1 cellular context compared by ENCODE assay signal in the genomic region with DNA sequence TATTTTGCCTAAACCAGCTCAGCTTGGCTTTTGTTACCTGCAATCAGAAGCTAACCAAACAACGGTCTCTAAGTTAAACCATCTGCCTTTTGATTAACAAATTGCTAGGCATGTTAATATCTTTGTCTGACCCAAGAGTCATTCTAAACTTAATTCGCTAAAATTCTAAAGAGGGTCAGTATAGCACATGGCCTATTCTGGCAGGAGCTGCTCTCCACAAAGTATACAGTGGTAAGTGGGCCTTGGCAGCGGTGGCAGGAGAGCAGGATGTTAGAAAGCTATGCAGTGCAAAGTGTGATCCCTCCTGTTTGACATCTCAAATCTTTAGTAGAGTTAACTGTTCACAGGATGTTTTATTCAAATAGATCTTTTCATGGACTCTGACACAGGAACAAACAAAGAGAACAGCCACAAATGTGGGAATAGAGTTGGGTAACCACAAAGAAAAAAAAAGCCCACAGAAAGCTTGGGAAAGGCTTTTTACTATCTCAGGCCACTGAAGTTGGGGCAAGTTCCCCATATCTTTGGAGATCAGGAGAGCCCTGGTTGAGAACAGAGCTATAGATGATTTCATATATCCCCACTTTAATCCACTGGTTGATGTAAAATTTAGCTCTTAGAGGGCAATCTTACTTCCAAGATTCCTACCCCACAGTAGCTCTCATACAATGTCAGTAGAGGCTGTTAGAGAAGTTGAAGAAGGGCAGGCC.
TF ChIP-seq lines count a peak whose summit lies in the region.

No MANE protein-coding gene starts in this region.

TF ChIP-seq in HepG2, 621 proteins besides CTCF, POLR2A, EP300 and RAD21 (continued from another document and continues in another):
- TF ChIP-seq, protein P1, sequence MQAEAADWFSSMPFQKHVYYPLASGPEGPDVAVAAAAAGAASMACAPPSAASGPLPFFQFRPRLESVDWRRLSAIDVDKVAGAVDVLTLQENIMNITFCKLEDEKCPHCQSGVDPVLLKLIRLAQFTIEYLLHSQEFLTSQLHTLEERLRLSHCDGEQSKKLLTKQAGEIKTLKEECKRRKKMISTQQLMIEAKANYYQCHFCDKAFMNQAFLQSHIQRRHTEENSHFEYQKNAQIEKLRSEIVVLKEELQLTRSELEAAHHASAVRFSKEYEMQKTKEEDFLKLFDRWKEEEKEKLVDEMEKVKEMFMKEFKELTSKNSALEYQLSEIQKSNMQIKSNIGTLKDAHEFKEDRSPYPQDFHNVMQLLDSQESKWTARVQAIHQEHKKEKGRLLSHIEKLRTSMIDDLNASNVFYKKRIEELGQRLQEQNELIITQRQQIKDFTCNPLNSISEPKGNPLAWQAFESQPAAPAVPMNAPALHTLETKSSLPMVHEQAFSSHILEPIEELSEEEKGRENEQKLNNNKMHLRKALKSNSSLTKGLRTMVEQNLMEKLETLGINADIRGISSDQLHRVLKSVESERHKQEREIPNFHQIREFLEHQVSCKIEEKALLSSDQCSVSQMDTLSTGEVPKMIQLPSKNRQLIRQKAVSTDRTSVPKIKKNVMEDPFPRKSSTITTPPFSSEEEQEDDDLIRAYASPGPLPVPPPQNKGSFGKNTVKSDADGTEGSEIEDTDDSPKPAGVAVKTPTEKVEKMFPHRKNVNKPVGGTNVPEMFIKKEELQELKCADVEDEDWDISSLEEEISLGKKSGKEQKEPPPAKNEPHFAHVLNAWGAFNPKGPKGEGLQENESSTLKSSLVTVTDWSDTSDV (CRISPR knock-in tag; IDR thresholded peaks at IDR 0.05): no peak
- TF ChIP-seq ELF3 (CRISPR knock-in tag; IDR thresholded peaks at IDR 0.05) (peak; percentile 79; the same call in 1 of the 2 replicates), ZNF101 (CRISPR knock-in tag; IDR thresholded peaks at IDR 0.05; ENCODE audit: borderline replicate concordance, low read depth) (no peak), TCF7L2 (IDR thresholded peaks at IDR 0.05; ENCODE audit: low read depth, low read length) (no peak), IKZF4 (CRISPR knock-in tag; IDR thresholded peaks at IDR 0.05; ENCODE audit: borderline replicate concordance, low read depth, not compliant biosample characterization) (no peak), GATAD2A (CRISPR knock-in tag; IDR thresholded peaks at IDR 0.05) (peak; percentile 93), KLF15 (CRISPR knock-in tag; IDR thresholded peaks at IDR 0.05; ENCODE audit: borderline replicate concordance) (no peak), SRSF1 (optimal IDR thresholded peaks at IDR 0.05; ENCODE audit: low read depth, low read length) (no peak), REXO4 (CRISPR knock-in tag; IDR thresholded peaks at IDR 0.05; ENCODE audit: borderline replicate concordance) (no peak), ZNF207 (IDR thresholded peaks at IDR 0.05; ENCODE audit: borderline replicate concordance) (no peak), HOXA3 (CRISPR knock-in tag; IDR thresholded peaks at IDR 0.05) (peak; percentile 42; the same call in 1 of the 2 replicates), PRPF4 (IDR thresholded peaks at IDR 0.05; ENCODE audit: low read depth, low read length, poor library complexity, severe bottlenecking) (no peak), KDM1A (CRISPR knock-in tag; IDR thresholded peaks at IDR 0.05) (no peak), SMARCE1 (IDR thresholded peaks at IDR 0.05; ENCODE audit: borderline replicate concordance) (no peak), SNAPC2 (CRISPR knock-in tag; IDR thresholded peaks at IDR 0.05) (peak; percentile 44; the same call in 1 of the 2 replicates), ZNF891 (CRISPR knock-in tag; IDR thresholded peaks at IDR 0.05) (no peak), GFI1 (CRISPR knock-in tag; IDR thresholded peaks at IDR 0.05; ENCODE audit: borderline replicate concordance) (peak; percentile 93), ZNF629 (CRISPR knock-in tag; conservative IDR thresholded peaks at IDR 0.05) (no peak), ZNF782 (CRISPR knock-in tag; IDR thresholded peaks at IDR 0.05; ENCODE audit: borderline replicate concordance) (no peak), MAF1 (CRISPR knock-in tag; IDR thresholded peaks at IDR 0.05; ENCODE audit: borderline replicate concordance) (no peak), ZBTB42 (CRISPR knock-in tag; IDR thresholded peaks at IDR 0.05) (no peak; the same call in 1 of the 2 replicates), SP4 (CRISPR knock-in tag; IDR thresholded peaks at IDR 0.05) (no peak; the same call in 1 of the 2 replicates), ZNF556 (CRISPR knock-in tag; IDR thresholded peaks at IDR 0.05; ENCODE audit: borderline replicate concordance) (peak; percentile 75; the same call in 1 of the 2 replicates), ZFP82 (CRISPR knock-in tag; IDR thresholded peaks at IDR 0.05; ENCODE audit: borderline replicate concordance) (peak; percentile 81; the same call in 1 of the 2 replicates), ATAD3A (CRISPR knock-in tag; IDR thresholded peaks at IDR 0.05) (no peak), ZNF557 (CRISPR knock-in tag; IDR thresholded peaks at IDR 0.05) (no peak), NCOR1 (IDR thresholded peaks at IDR 0.05; ENCODE audit: borderline replicate concordance, low read length) (peak; percentile 91; the same call in 1 of the 2 replicates)
- TF ChIP-seq, protein P2, sequence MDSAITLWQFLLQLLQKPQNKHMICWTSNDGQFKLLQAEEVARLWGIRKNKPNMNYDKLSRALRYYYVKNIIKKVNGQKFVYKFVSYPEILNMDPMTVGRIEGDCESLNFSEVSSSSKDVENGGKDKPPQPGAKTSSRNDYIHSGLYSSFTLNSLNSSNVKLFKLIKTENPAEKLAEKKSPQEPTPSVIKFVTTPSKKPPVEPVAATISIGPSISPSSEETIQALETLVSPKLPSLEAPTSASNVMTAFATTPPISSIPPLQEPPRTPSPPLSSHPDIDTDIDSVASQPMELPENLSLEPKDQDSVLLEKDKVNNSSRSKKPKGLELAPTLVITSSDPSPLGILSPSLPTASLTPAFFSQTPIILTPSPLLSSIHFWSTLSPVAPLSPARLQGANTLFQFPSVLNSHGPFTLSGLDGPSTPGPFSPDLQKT (CRISPR knock-in tag; IDR thresholded peaks at IDR 0.05; ENCODE audit: borderline replicate concordance): no peak
- TF ChIP-seq, protein P3, sequence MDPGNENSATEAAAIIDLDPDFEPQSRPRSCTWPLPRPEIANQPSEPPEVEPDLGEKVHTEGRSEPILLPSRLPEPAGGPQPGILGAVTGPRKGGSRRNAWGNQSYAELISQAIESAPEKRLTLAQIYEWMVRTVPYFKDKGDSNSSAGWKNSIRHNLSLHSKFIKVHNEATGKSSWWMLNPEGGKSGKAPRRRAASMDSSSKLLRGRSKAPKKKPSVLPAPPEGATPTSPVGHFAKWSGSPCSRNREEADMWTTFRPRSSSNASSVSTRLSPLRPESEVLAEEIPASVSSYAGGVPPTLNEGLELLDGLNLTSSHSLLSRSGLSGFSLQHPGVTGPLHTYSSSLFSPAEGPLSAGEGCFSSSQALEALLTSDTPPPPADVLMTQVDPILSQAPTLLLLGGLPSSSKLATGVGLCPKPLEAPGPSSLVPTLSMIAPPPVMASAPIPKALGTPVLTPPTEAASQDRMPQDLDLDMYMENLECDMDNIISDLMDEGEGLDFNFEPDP (CRISPR knock-in tag; conservative IDR thresholded peaks at IDR 0.05): no peak
- TF ChIP-seq, protein P4, sequence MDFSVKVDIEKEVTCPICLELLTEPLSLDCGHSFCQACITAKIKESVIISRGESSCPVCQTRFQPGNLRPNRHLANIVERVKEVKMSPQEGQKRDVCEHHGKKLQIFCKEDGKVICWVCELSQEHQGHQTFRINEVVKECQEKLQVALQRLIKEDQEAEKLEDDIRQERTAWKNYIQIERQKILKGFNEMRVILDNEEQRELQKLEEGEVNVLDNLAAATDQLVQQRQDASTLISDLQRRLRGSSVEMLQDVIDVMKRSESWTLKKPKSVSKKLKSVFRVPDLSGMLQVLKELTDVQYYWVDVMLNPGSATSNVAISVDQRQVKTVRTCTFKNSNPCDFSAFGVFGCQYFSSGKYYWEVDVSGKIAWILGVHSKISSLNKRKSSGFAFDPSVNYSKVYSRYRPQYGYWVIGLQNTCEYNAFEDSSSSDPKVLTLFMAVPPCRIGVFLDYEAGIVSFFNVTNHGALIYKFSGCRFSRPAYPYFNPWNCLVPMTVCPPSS (IDR thresholded peaks at IDR 0.05): no peak
- TF ChIP-seq, protein P5, sequence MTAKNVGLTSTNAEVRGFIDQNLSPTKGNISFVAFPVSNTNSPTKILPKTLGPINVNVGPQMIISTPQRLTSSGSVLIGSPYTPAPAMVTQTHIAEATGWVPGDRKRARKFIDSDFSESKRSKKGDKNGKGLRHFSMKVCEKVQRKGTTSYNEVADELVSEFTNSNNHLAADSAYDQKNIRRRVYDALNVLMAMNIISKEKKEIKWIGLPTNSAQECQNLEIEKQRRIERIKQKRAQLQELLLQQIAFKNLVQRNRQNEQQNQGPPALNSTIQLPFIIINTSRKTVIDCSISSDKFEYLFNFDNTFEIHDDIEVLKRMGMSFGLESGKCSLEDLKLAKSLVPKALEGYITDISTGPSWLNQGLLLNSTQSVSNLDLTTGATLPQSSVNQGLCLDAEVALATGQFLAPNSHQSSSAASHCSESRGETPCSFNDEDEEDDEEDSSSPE (CRISPR knock-in tag; IDR thresholded peaks at IDR 0.05): 0 out of 2 replicates have a peak, but pooled peaks have one; percentile 13
- TF ChIP-seq, protein P6, sequence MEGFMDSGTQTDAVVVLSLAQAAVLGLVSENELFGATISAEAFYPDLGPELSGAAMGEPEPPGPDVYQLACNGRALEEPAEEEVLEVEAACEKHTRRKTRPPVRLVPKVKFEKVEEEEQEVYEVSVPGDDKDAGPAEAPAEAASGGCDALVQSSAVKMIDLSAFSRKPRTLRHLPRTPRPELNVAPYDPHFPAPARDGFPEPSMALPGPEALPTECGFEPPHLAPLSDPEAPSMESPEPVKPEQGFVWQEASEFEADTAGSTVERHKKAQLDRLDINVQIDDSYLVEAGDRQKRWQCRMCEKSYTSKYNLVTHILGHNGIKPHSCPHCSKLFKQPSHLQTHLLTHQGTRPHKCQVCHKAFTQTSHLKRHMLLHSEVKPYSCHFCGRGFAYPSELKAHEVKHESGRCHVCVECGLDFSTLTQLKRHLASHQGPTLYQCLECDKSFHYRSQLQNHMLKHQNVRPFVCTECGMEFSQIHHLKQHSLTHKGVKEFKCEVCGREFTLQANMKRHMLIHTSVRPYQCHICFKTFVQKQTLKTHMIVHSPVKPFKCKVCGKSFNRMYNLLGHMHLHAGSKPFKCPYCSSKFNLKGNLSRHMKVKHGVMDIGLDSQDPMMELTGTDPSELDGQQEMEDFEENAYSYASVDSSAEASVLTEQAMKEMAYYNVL (CRISPR knock-in tag; IDR thresholded peaks at IDR 0.05; ENCODE audit: borderline replicate concordance): no peak; the same call in 1 of the 2 replicates
- TF ChIP-seq, protein P7, sequence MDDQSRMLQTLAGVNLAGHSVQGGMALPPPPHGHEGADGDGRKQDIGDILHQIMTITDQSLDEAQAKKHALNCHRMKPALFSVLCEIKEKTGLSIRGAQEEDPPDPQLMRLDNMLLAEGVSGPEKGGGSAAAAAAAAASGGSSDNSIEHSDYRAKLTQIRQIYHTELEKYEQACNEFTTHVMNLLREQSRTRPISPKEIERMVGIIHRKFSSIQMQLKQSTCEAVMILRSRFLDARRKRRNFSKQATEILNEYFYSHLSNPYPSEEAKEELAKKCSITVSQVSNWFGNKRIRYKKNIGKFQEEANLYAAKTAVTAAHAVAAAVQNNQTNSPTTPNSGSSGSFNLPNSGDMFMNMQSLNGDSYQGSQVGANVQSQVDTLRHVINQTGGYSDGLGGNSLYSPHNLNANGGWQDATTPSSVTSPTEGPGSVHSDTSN (CRISPR knock-in tag; IDR thresholded peaks at IDR 0.05; ENCODE audit: borderline replicate concordance): no peak
- TF ChIP-seq, protein P8, sequence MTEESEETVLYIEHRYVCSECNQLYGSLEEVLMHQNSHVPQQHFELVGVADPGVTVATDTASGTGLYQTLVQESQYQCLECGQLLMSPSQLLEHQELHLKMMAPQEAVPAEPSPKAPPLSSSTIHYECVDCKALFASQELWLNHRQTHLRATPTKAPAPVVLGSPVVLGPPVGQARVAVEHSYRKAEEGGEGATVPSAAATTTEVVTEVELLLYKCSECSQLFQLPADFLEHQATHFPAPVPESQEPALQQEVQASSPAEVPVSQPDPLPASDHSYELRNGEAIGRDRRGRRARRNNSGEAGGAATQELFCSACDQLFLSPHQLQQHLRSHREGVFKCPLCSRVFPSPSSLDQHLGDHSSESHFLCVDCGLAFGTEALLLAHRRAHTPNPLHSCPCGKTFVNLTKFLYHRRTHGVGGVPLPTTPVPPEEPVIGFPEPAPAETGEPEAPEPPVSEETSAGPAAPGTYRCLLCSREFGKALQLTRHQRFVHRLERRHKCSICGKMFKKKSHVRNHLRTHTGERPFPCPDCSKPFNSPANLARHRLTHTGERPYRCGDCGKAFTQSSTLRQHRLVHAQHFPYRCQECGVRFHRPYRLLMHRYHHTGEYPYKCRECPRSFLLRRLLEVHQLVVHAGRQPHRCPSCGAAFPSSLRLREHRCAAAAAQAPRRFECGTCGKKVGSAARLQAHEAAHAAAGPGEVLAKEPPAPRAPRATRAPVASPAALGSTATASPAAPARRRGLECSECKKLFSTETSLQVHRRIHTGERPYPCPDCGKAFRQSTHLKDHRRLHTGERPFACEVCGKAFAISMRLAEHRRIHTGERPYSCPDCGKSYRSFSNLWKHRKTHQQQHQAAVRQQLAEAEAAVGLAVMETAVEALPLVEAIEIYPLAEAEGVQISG (CRISPR knock-in tag; IDR thresholded peaks at IDR 0.05): 0 out of 2 replicates have a peak, but pooled peaks have one; percentile 43
- TF ChIP-seq, protein P9, sequence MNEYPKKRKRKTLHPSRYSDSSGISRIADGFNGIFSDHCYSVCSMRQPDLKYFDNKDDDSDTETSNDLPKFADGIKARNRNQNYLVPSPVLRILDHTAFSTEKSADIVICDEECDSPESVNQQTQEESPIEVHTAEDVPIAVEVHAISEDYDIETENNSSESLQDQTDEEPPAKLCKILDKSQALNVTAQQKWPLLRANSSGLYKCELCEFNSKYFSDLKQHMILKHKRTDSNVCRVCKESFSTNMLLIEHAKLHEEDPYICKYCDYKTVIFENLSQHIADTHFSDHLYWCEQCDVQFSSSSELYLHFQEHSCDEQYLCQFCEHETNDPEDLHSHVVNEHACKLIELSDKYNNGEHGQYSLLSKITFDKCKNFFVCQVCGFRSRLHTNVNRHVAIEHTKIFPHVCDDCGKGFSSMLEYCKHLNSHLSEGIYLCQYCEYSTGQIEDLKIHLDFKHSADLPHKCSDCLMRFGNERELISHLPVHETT (CRISPR knock-in tag; conservative IDR thresholded peaks at IDR 0.05): no peak; the same call in 1 of the 2 replicates
- TF ChIP-seq, protein P10, sequence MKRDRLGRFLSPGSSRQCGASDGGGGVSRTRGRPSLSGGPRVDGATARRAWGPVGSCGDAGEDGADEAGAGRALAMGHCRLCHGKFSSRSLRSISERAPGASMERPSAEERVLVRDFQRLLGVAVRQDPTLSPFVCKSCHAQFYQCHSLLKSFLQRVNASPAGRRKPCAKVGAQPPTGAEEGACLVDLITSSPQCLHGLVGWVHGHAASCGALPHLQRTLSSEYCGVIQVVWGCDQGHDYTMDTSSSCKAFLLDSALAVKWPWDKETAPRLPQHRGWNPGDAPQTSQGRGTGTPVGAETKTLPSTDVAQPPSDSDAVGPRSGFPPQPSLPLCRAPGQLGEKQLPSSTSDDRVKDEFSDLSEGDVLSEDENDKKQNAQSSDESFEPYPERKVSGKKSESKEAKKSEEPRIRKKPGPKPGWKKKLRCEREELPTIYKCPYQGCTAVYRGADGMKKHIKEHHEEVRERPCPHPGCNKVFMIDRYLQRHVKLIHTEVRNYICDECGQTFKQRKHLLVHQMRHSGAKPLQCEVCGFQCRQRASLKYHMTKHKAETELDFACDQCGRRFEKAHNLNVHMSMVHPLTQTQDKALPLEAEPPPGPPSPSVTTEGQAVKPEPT (CRISPR knock-in tag; IDR thresholded peaks at IDR 0.05; ENCODE audit: low read depth): no peak
- TF ChIP-seq, protein P11, sequence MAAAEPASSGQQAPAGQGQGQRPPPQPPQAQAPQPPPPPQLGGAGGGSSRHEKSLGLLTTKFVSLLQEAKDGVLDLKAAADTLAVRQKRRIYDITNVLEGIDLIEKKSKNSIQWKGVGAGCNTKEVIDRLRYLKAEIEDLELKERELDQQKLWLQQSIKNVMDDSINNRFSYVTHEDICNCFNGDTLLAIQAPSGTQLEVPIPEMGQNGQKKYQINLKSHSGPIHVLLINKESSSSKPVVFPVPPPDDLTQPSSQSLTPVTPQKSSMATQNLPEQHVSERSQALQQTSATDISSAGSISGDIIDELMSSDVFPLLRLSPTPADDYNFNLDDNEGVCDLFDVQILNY (CRISPR knock-in tag; conservative IDR thresholded peaks at IDR 0.05): no peak
